8 cellular contexts compared by ENCODE assay signal in genomic region chr2:84495539-84496146, GRCh38. TPM values are rescaled to one million over a fixed set of nuclear protein-coding genes. Genes with fewer than 3 reads are reported as not detected.
DNase-seq lines count a peak whose midpoint lies in the region; ATAC-seq and TF ChIP-seq lines count a peak whose summit lies in the region.

No MANE protein-coding gene starts in this region.

- H3K79me2 ChIP-seq in osteoblast (ENCODE audit: insufficient read depth, low read length), result no peaks in the 10 kb centered on the region

- H3K4me3 ChIP-seq in fibroblast of the aortic adventitia (ENCODE audit: low read depth, low read length), result no peak overlapping the region
- no peak overlapping the region for H3K4me3 ChIP-seq in osteoblast (ENCODE audit: insufficient read depth, low read length)

- peaks cover 5% of the 10 kb centered on the region for H3K27me3 ChIP-seq in osteoblast (ENCODE audit: insufficient read depth, low read length)

- H3K4me2 ChIP-seq in osteoblast (ENCODE audit: insufficient read depth, low read length), result no peak overlapping the region

- H3K4me1 ChIP-seq in osteoblast (ENCODE audit: insufficient read depth, low read length), result peaks cover 9% of the 10 kb centered on the region

- H3K27ac ChIP-seq in osteoblast (ENCODE audit: low read depth, low read length), result no peak overlapping the region

- ATAC-seq in GM18861 (IDR thresholded peaks at IDR 0.05; ENCODE audit: unreplicated experiment) (peak; percentile 69), HG03103 (IDR thresholded peaks at IDR 0.05; ENCODE audit: low read depth, unreplicated experiment) (peak; percentile 87)
- ATAC-seq in activated CD4-positive, CD25-positive, alpha-beta regulatory T cell treated with anti-CD3 and anti-CD28 coated beads, Interleukin-2, amount 50 U/mL, for 24 hours, result peak; percentile 80 to 84

- H3K36me3 ChIP-seq in osteoblast (ENCODE audit: insufficient read depth, low read length), result no peaks in the 10 kb centered on the region

- no peaks in the 10 kb centered on the region for H3K9me3 ChIP-seq in osteoblast (ENCODE audit: low read depth, low read length)

- no peak overlapping the region for H2AFZ ChIP-seq in osteoblast (ENCODE audit: low read length)

- TF ChIP-seq CTCF in fibroblast of the aortic adventitia (IDR thresholded peaks at IDR 0.05; ENCODE audit: insufficient read depth, low read length), result peak; percentile 64
- TF ChIP-seq CTCF in osteoblast (IDR thresholded peaks at IDR 0.05; ENCODE audit: extremely low read depth, low read depth, low read length), result peak; percentile 61

- H4K20me1 ChIP-seq in osteoblast (ENCODE audit: insufficient read depth, low read length), result no peaks in the 10 kb centered on the region

- peak; percentile 6 for DNase-seq in COLO668 (lab: John Stamatoyannopoulos, UW; ENCODE audit: unreplicated experiment)
- DNase-seq in NCI-H2227 (lab: John Stamatoyannopoulos, UW; ENCODE audit: unreplicated experiment), result peak; percentile 69
- peak; percentile 86 for DNase-seq in fibroblast of the aortic adventitia (ENCODE audit: low read depth)
- DNase-seq in osteoblast (ENCODE audit: insufficient read length, low spot score, missing footprints), result no peak
- DNase-seq in T1000 (lab: John Stamatoyannopoulos, UW), result no peak

RNA-seq across cellular contexts. Expression of gene DNAH6, which starts 20.7 kb away (rescaled TPM):
- total RNA-seq in fibroblast of the aortic adventitia (ENCODE audit: low replicate concordance), result under 0.01 and 0.49 TPM in 2 replicates
- total RNA-seq in osteoblast, result under 0.01 and 0.36 TPM in 2 replicates

RNA-seq across cellular contexts. Expression of gene SUCLG1, which starts 36.6 kb away (rescaled TPM):
- 31.1 and 44.9 TPM in 2 replicates for total RNA-seq in fibroblast of the aortic adventitia (ENCODE audit: low replicate concordance)
- 45.2 and 57.2 TPM in 2 replicates for total RNA-seq in osteoblast

Comparison
In these comparisons a context has a peak if more than half of its experiments do, and no peak if none do; other contexts are left out.
1. DNase-seq: peak in COLO668 (single experiment), NCI-H2227 (single experiment) and fibroblast of the aortic adventitia (single experiment); none in osteoblast (single experiment) and T1000 (single experiment).
2. Peak in every context shown above with its lines, with median percentiles within 50 percentile points of each other: ATAC-seq.